In the genomic region with DNA sequence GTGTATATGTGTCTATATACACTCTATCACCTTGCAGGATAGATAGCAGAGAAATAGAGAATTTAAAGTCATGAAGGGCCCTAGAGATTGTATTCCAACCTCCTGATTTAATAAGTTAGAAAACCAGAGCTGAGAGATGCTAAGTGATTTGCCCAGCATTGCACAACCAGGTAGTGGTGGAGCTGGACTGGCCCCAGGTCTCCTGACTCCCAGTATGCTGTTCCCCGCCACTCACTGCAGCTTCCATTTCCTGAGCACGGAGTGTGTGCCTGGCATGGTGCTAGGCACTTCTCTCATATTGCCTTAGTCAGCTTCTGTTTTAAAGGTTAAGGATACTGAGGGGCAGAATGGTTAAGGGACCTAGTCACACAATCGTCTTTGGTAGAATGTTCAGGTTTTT, we compare ENCODE assay signal across 33 cellular contexts.
A peak's percentile ranks its signal among the peaks of the same experiment; 100 is the strongest.
DNase-seq lines count a peak whose midpoint lies in the region; ATAC-seq, FAIRE-seq and TF ChIP-seq lines count a peak whose summit lies in the region.
"Had no signal": no experiment of that assay in that cellular context is flagged by ENCODE, and none has a peak within 500 bp of the region (broad histone marks: within the 10 kb centered on the region; RNA-seq: fewer than 3 reads in every experiment).

No MANE protein-coding gene starts in this region.

- H3K27me3 ChIP-seq in H1 (replicated peaks in 1 of 4; ENCODE audit: control insufficient read depth in 3 of 4, extremely low read depth in 1 of 4, insufficient read depth in 3 of 4, low read length in 3 of 4) (no peaks in the 10 kb centered on the region), left lung (no peaks in the 10 kb centered on the region), upper lobe of right lung (peaks cover 5% of the 10 kb centered on the region), esophagus muscularis mucosa (no peaks in the 10 kb centered on the region)
- H3K27me3 ChIP-seq: BE2C; BLaER1; BLaER1 treated with 17β-estradiol and CSF1 and Interleukin-3, amounts not matched to agents 10 nM and 100 nM had no signal

- no peak overlapping the region for H2AK5ac ChIP-seq in H1 (ENCODE audit: low read depth, low read length)

- H4K91ac ChIP-seq in H1 (replicated peaks; ENCODE audit: insufficient read length, low read length), result no peak overlapping the region

- H3K18ac ChIP-seq in H1 (ENCODE audit: extremely low read depth, low read length), result no peak overlapping the region

- H3K79me1 ChIP-seq in H1 (ENCODE audit: low read depth, low read length), result no peaks in the 10 kb centered on the region

- H2BK5ac ChIP-seq in H1 (ENCODE audit: low read depth, low read length), result no peak overlapping the region

- H3K56ac ChIP-seq in H1 (replicated peaks; ENCODE audit: insufficient read length, low read depth, low read length), result no peak overlapping the region

- no peak overlapping the region for H3K4ac ChIP-seq in H1 (replicated peaks; ENCODE audit: insufficient read length, low read depth, low read length)

- no peaks in the 10 kb centered on the region for H3K36me3 ChIP-seq in H1 (ENCODE audit: control insufficient read depth in 2 of 4, insufficient read depth in 4 of 4, low read length in 3 of 4)
- H3K36me3 ChIP-seq in left lung, result no peaks in the 10 kb centered on the region
- H3K36me3 ChIP-seq in upper lobe of right lung, result no peaks in the 10 kb centered on the region
- H3K36me3 ChIP-seq in esophagus muscularis mucosa, result no peaks in the 10 kb centered on the region
- H3K36me3 ChIP-seq: BE2C; BLaER1; BLaER1 treated with 17β-estradiol and CSF1 and Interleukin-3, amounts not matched to agents 10 nM and 100 nM had no signal

- peak overlapping the region; percentile 21; the same call in 1 of the 2 replicates for H2BK20ac ChIP-seq in H1 (ENCODE audit: low read length)

- POLR2A ChIA-PET in H1 (lab: Charles Lee; ENCODE audit: partially characterized antibody), result no interaction called here

- peak; percentile 68 for ATAC-seq in left lung
- peak; percentile 54 for ATAC-seq in upper lobe of right lung
- ATAC-seq in HG02973 (IDR thresholded peaks at IDR 0.05; ENCODE audit: unreplicated experiment), result no peak
- ATAC-seq: A549; CD8-positive, alpha-beta T cell had no signal

- FAIRE-seq in H1 (lab: Jason Lieb, UNC), result no peak
- FAIRE-seq: A204.1, A549, D721Med had no signal

- CTCF ChIA-PET in H1 (lab: Charles Lee; ENCODE audit: partially characterized antibody), result interaction anchor here (1.0 to 1.8 kb wide), 3 partner anchors 9 to 64 kb away, joined by 3 to 4 read pairs (median 4); no protein-coding TSS in a partner anchor

- H3K4me3 ChIP-seq in H1 (ENCODE audit: extremely low read depth in 1 of 4, insufficient read depth in 2 of 4, low read depth in 3 of 4, low read length in 4 of 4) (no peak overlapping the region), left lung (no peak overlapping the region), upper lobe of right lung (no peak overlapping the region), esophagus muscularis mucosa (no peak overlapping the region)
- H3K4me3 ChIP-seq: A549; BLaER1; BLaER1 treated with 17β-estradiol and CSF1 and Interleukin-3, amounts not matched to agents 10 nM and 100 nM had no signal

- no peak overlapping the region for H2BK120ac ChIP-seq in H1 (replicated peaks; ENCODE audit: low read depth, low read length)

- TF ChIP-seq CTCF in H1 (IDR thresholded peaks at IDR 0.05; ENCODE audit: control extremely low read depth in 1 of 3, insufficient read depth in 1 of 3, low read depth in 1 of 3, low read length in 3 of 3), result no peak
- TF ChIP-seq CTCF in left lung (IDR thresholded peaks at IDR 0.05), result no peak
- no peak for TF ChIP-seq CTCF in upper lobe of right lung (IDR thresholded peaks at IDR 0.05)
- TF ChIP-seq CTCF in esophagus muscularis mucosa (IDR thresholded peaks at IDR 0.05), result no peak

- H3K27ac ChIP-seq in H1 (ENCODE audit: low read depth, low read length) (no peak overlapping the region), left lung (no peak overlapping the region), upper lobe of right lung (no peak overlapping the region), esophagus muscularis mucosa (replicated peaks in 1 of 4) (no peak overlapping the region)
- H3K27ac ChIP-seq: 22Rv1; A549; BLaER1; BLaER1 treated with 17β-estradiol and CSF1 and Interleukin-3, amounts not matched to agents 10 nM and 100 nM; C4-2B had no signal

- H4K20me1 ChIP-seq in H1 (replicated peaks in 1 of 2; ENCODE audit: control insufficient read depth in 1 of 2, insufficient read depth in 2 of 2, low read length in 2 of 2), result no peaks in the 10 kb centered on the region
- H4K20me1 ChIP-seq: BLaER1; BLaER1 treated with 17β-estradiol and CSF1 and Interleukin-3, amounts not matched to agents 10 nM and 100 nM had no signal

- no peak overlapping the region for H4K8ac ChIP-seq in H1 (ENCODE audit: extremely low read depth, insufficient read depth, low read length)

- H3K9ac ChIP-seq in H1 (replicated peaks in 1 of 4; ENCODE audit: extremely low read depth in 1 of 4, low read depth in 3 of 4, low read length in 3 of 4), result no peak overlapping the region
- H3K9ac ChIP-seq: BLaER1; BLaER1 treated with 17β-estradiol and CSF1 and Interleukin-3, amounts not matched to agents 10 nM and 100 nM had no signal

- DNase-seq in H1 (ENCODE audit: low read depth in 1 of 2, low spot score in 2 of 2) (no peak), left lung (no peak), upper lobe of right lung (no peak), RPMI8226 (no peak), esophagus muscularis mucosa (ENCODE audit: extremely low spot score) (no peak)
- DNase-seq: 8988T; ACHN; AML-193; BE2C; C1 segment of cervical spinal cord; Caco-2; Calu3; CD4-positive, alpha-beta memory T cell; CD4-positive, alpha-beta T cell; CD4-positive, CD25-positive, alpha-beta regulatory T cell; CD8-positive, alpha-beta memory T cell; CD8-positive, alpha-beta T cell; COR-L47; DMS 273 treated with DMSO at 0.1 percent for 48 hours; DMS153; DMS53; DMS79; DMS79 treated with DMSO at 0.1 percent for 48 hours; DND-41; EL had no signal

- no peak for TF ChIP-seq POLR2A in H1 (IDR thresholded peaks at IDR 0.05; ENCODE audit: control extremely low read depth in 1 of 2, low read depth in 2 of 2, low read length in 2 of 2)
- TF ChIP-seq POLR2A in esophagus muscularis mucosa (IDR thresholded peaks at IDR 0.05; ENCODE audit: low read depth), result no peak

- H3K23me2 ChIP-seq in H1 (ENCODE audit: low read depth, low read length), result no peaks in the 10 kb centered on the region

- H2BK12ac ChIP-seq in H1 (ENCODE audit: low read depth, low read length), result no peak overlapping the region

- H3K23ac ChIP-seq in H1 (ENCODE audit: insufficient read length), result no peak overlapping the region

- no peaks in the 10 kb centered on the region for H3K79me2 ChIP-seq in H1 (ENCODE audit: control insufficient read depth in 1 of 2, insufficient read depth in 2 of 2, low read length in 2 of 2)

- no peak overlapping the region for H2BK15ac ChIP-seq in H1 (ENCODE audit: low read length)

- no peak for TF ChIP-seq RAD21 in H1 (IDR thresholded peaks at IDR 0.05 in 1 of 2, conservative IDR thresholded peaks at IDR 0.05 in 1 of 2; ENCODE audit: low read depth in 2 of 2, low read length in 2 of 2)

- TF ChIP-seq EP300 in H1 (IDR thresholded peaks at IDR 0.05; ENCODE audit: borderline replicate concordance in 1 of 2, low read depth in 2 of 2, low read length in 2 of 2), result no peak
- TF ChIP-seq EP300 in esophagus muscularis mucosa (IDR thresholded peaks at IDR 0.05), result no peak

- H3K14ac ChIP-seq in H1 (ENCODE audit: insufficient read length), result no peak overlapping the region

- intact Hi-C loops in left lung (cut with DNase I), result no loop called here
- intact Hi-C loops in upper lobe of right lung (cut with DNase I), result no loop called here
- intact Hi-C loops in esophagus muscularis mucosa (cut with DNase I), result no loop called here

- H3K9me3 ChIP-seq in H1 (ENCODE audit: insufficient read depth in 2 of 2, low read depth in 1 of 2, low read length in 1 of 2) (0 out of 4 replicates have a peak, but pooled peaks cover 0 to 5% of the 10 kb centered on the region in 2 experiments), left lung (no peaks in the 10 kb centered on the region), upper lobe of right lung (no peaks in the 10 kb centered on the region), esophagus muscularis mucosa (no peaks in the 10 kb centered on the region)
- H3K9me3 ChIP-seq: A549; BE2C; BLaER1; BLaER1 treated with 17β-estradiol and CSF1 and Interleukin-3, amounts not matched to agents 10 nM and 100 nM; Caco-2 had no signal

- H4K5ac ChIP-seq in H1 (ENCODE audit: insufficient read length, low read depth, low read length), result no peak overlapping the region

- WGBS in H1 (ENCODE audit: extremely low coverage in 1 of 2, insufficient coverage in 1 of 2, insufficient read length in 1 of 2, insufficient replicate concordance in 2 of 2, low coverage in 1 of 2, low lambda C conversion rate in 2 of 2, missing lambda C conversion rate in 1 of 2), 2 experiments, result 98% methylated on average over 3 of the region's 3 CpGs; no CpG with 5 or more reads in 1 of the 2 experiments
- 83% methylated on average over 2 of the region's 3 CpGs for WGBS in esophagus muscularis mucosa

- peaks cover 2 to 13% (median 9%) of the 10 kb centered on the region in 4 experiments; a peak in 5 of 7 replicates for H3K4me1 ChIP-seq in H1 (replicated peaks in 1 of 4; ENCODE audit: control insufficient read depth in 3 of 4, insufficient read depth in 4 of 4, low read length in 3 of 4)
- H3K4me1 ChIP-seq in left lung, result no peaks in the 10 kb centered on the region
- no peaks in the 10 kb centered on the region for H3K4me1 ChIP-seq in upper lobe of right lung
- H3K4me1 ChIP-seq in esophagus muscularis mucosa, result no peaks in the 10 kb centered on the region
- H3K4me1 ChIP-seq: A549, BE2C, Caco-2 had no signal

- no peak overlapping the region for H3K4me2 ChIP-seq in H1 (ENCODE audit: insufficient read depth in 1 of 2, low read depth in 2 of 2, low read length in 2 of 2)
- H3K4me2 ChIP-seq: A549, BLaER1 had no signal

- H2AFZ ChIP-seq in H1 (ENCODE audit: low read length), result no peak overlapping the region

TF ChIP-seq in H1, 55 proteins besides CTCF, POLR2A, EP300 and RAD21:
- TF ChIP-seq HDAC2 (IDR thresholded peaks at IDR 0.05; ENCODE audit: borderline replicate concordance in 1 of 2, low read depth in 2 of 2, low read length in 2 of 2) (no peak), RNF2 (IDR thresholded peaks at IDR 0.05; ENCODE audit: borderline replicate concordance, low read depth, low read length, missing control alignments, poor library complexity, severe bottlenecking) (no peak), EZH2 (IDR thresholded peaks at IDR 0.05; ENCODE audit: low read depth, low read length, severe bottlenecking) (no peak), KDM4A (IDR thresholded peaks at IDR 0.05; ENCODE audit: low read depth, low read length, severe bottlenecking) (no peak), SIX5 (IDR thresholded peaks at IDR 0.05; ENCODE audit: low read depth, low read length) (no peak), GTF2F1 (IDR thresholded peaks at IDR 0.05; ENCODE audit: borderline replicate concordance, low read depth, low read length) (no peak), RFX5 (IDR thresholded peaks at IDR 0.05; ENCODE audit: borderline replicate concordance, low read depth, low read length) (no peak), SP4 (IDR thresholded peaks at IDR 0.05; ENCODE audit: low read length) (no peak), RBBP5 (IDR thresholded peaks at IDR 0.05; ENCODE audit: borderline replicate concordance, low read depth, low read length) (no peak), TEAD4 (IDR thresholded peaks at IDR 0.05; ENCODE audit: low read depth, low read length) (no peak)
